In genomic region chr9:84671651-84672467, GRCh38 we compare ENCODE assay signal across 15 cellular contexts. TPM values are rescaled to one million over a fixed set of nuclear protein-coding genes. Genes with fewer than 3 reads are reported as not detected.
DNase-seq lines count a peak whose midpoint lies in the region; ATAC-seq, FAIRE-seq and TF ChIP-seq lines count a peak whose summit lies in the region.
"Had no signal": no experiment of that assay in that cellular context is flagged by ENCODE, and none has a peak within 500 bp of the region (broad histone marks: within the 10 kb centered on the region; RNA-seq: fewer than 3 reads in every experiment).

No MANE protein-coding gene starts in this region.

- ATAC-seq in body of pancreas: no peak
- ATAC-seq: GM23338; stimulated activated naive CD8-positive, alpha-beta T cell treated with anti-CD3 and anti-CD28 coated beads, Interleukin-15, amount 100 ng/mL, for 72 hours had no signal

- no peak overlapping the region for H2AFZ ChIP-seq in OCI-LY7 (ENCODE audit: low read length)
- H2AFZ ChIP-seq in osteoblast (ENCODE audit: low read length): no peak overlapping the region
- H2AFZ ChIP-seq: GM23338 had no signal

- FAIRE-seq in kidney (lab: Jason Lieb, UNC): no peak

- no peaks in the 10 kb centered on the region for H3K79me2 ChIP-seq in OCI-LY7 (ENCODE audit: insufficient read depth, low read depth, low read length)
- H3K79me2 ChIP-seq in osteoblast (ENCODE audit: insufficient read depth, low read length): no peaks in the 10 kb centered on the region

- no peaks in the 10 kb centered on the region for H4K20me1 ChIP-seq in OCI-LY7 (ENCODE audit: insufficient read depth, low read length)
- no peaks in the 10 kb centered on the region for H4K20me1 ChIP-seq in osteoblast (ENCODE audit: insufficient read depth, low read length)

- intact Hi-C loops in body of pancreas (cut with DNase I): no loop called here
- intact Hi-C loops in kidney (cut with DNase I): no loop called here
- intact Hi-C loops in OCI-LY7 (cut with micrococcal nuclease; ENCODE audit: unreplicated experiment): no loop called here
- intact Hi-C loops in colonic mucosa (cut with DNase I): no loop called here

- peak overlapping the region in 1 of 2 donors; percentile 31 for H3K9ac ChIP-seq in kidney (ENCODE audit: low read length in 2 of 2)
- no peak overlapping the region for H3K9ac ChIP-seq in rectal smooth muscle tissue (ENCODE audit: low read length)
- H3K9ac ChIP-seq in colonic mucosa (ENCODE audit: low read depth in 2 of 2, low read length in 2 of 2): no peak overlapping the region

- no peak for TF ChIP-seq CTCF in body of pancreas (IDR thresholded peaks at IDR 0.05)
- TF ChIP-seq CTCF in kidney (IDR thresholded peaks at IDR 0.05; ENCODE audit: borderline replicate concordance, extremely low read depth, insufficient read depth): no peak
- no peak for TF ChIP-seq CTCF in OCI-LY7 (conservative IDR thresholded peaks at IDR 0.05; ENCODE audit: low read length)
- TF ChIP-seq CTCF in osteoblast (IDR thresholded peaks at IDR 0.05; ENCODE audit: extremely low read depth, low read depth, low read length): no peak
- no peak for TF ChIP-seq CTCF in colonic mucosa (IDR thresholded peaks at IDR 0.05)
- TF ChIP-seq CTCF in RWPE1 (conservative IDR thresholded peaks at IDR 0.05; ENCODE audit: low read depth): no peak

- H3K4me3 ChIP-seq in body of pancreas: no peak overlapping the region
- H3K4me3 ChIP-seq in kidney (ENCODE audit: low read length in 2 of 2): peak overlapping the region; percentile 7 to 78
- H3K4me3 ChIP-seq in rectal smooth muscle tissue (ENCODE audit: low read length): peak overlapping the region; percentile 11
- no peak overlapping the region for H3K4me3 ChIP-seq in OCI-LY7 (ENCODE audit: low read depth, low read length, poor library complexity, severe bottlenecking)
- H3K4me3 ChIP-seq in osteoblast (ENCODE audit: insufficient read depth, low read length): no peak overlapping the region
- no peak overlapping the region for H3K4me3 ChIP-seq in colonic mucosa
- H3K4me3 ChIP-seq: MG63 had no signal

- H3K27ac ChIP-seq in body of pancreas (peak overlapping the region in 3 of 4 donors; percentile 12 to 62 (median 35)), kidney (ENCODE audit: low read depth in 2 of 2, low read length in 2 of 2) (peak overlapping the region in 1 of 2 donors; percentile 26), rectal smooth muscle tissue (ENCODE audit: low read depth, low read length) (no peak overlapping the region), OCI-LY7 (ENCODE audit: low read depth, low read length, poor library complexity, severe bottlenecking) (no peak overlapping the region), osteoblast (ENCODE audit: low read depth, low read length) (no peak overlapping the region), colonic mucosa (no peak overlapping the region), RWPE1 (no peak overlapping the region)

- H3K27me3 ChIP-seq in body of pancreas (no peaks in the 10 kb centered on the region), rectal smooth muscle tissue (ENCODE audit: control insufficient read depth, insufficient read depth, low read length) (peaks cover 8% of the 10 kb centered on the region), osteoblast (ENCODE audit: insufficient read depth, low read length) (peaks cover 30% of the 10 kb centered on the region), colonic mucosa (peaks cover 19% of the 10 kb centered on the region)

- CTCF ChIA-PET in OCI-LY7 (lab: Charles Lee; ENCODE audit: unreplicated experiment): no interaction called here
- CTCF ChIA-PET in RWPE1 (lab: Yijun Ruan, JAX): interaction anchor here (0.7 kb wide), 1 partner anchor 59 kb away, joined by 3 read pairs; no protein-coding TSS in a partner anchor

- H3K4me1 ChIP-seq in body of pancreas (peaks cover 35% of the 10 kb centered on the region), kidney (ENCODE audit: control insufficient read depth in 1 of 2, insufficient read depth in 1 of 2, low read depth in 1 of 2, low read length in 2 of 2) (peaks cover 7 to 18% of the 10 kb centered on the region in 2 donors), rectal smooth muscle tissue (ENCODE audit: control insufficient read depth, insufficient read depth, low read length) (peaks cover 2% of the 10 kb centered on the region), OCI-LY7 (ENCODE audit: insufficient read depth, low read length, poor library complexity, severe bottlenecking) (no peaks in the 10 kb centered on the region), osteoblast (ENCODE audit: insufficient read depth, low read length) (no peaks in the 10 kb centered on the region), colonic mucosa (no peaks in the 10 kb centered on the region)

- no peaks in the 10 kb centered on the region for H3K36me3 ChIP-seq in body of pancreas (replicated peaks in 1 of 2; ENCODE audit: insufficient read depth in 1 of 2, low read depth in 2 of 2)
- H3K36me3 ChIP-seq in kidney (ENCODE audit: control insufficient read depth in 1 of 2, insufficient read depth in 2 of 2, low read length in 2 of 2): no peaks in the 10 kb centered on the region
- H3K36me3 ChIP-seq in rectal smooth muscle tissue (ENCODE audit: control insufficient read depth, insufficient read depth, low read length): no peaks in the 10 kb centered on the region
- H3K36me3 ChIP-seq in OCI-LY7 (ENCODE audit: insufficient read depth, low read length): no peaks in the 10 kb centered on the region
- H3K36me3 ChIP-seq in osteoblast (ENCODE audit: insufficient read depth, low read length): no peaks in the 10 kb centered on the region
- H3K36me3 ChIP-seq in colonic mucosa: no peaks in the 10 kb centered on the region
- H3K36me3 ChIP-seq: MG63, sigmoid colon had no signal

- BruUV-seq in OCI-LY7 (replicated peaks; lab: Mats Ljungman, UMichigan): no TSS peak

- H3K9me2 ChIP-seq in OCI-LY7 (ENCODE audit: insufficient read depth, low read length): no peaks in the 10 kb centered on the region

- TF ChIP-seq POLR2A in body of pancreas (IDR thresholded peaks at IDR 0.05): no peak

- POLR2A ChIA-PET in OCI-LY7 (lab: Charles Lee): no interaction called here
- POLR2A ChIA-PET in RWPE1 (lab: Yijun Ruan, JAX; ENCODE audit: low non-redundant PET): no interaction called here

- H3K4me2 ChIP-seq in OCI-LY7 (ENCODE audit: low read length) (no peak overlapping the region), osteoblast (ENCODE audit: insufficient read depth, low read length) (no peak overlapping the region)

- H3K9me3 ChIP-seq in body of pancreas (no peaks in the 10 kb centered on the region), kidney (ENCODE audit: control insufficient read depth in 1 of 2, low read length in 2 of 2) (no peaks in the 10 kb centered on the region), OCI-LY7 (ENCODE audit: low read length) (no peaks in the 10 kb centered on the region), osteoblast (ENCODE audit: low read depth, low read length) (no peaks in the 10 kb centered on the region), colonic mucosa (no peaks in the 10 kb centered on the region)
- H3K9me3 ChIP-seq: MG63, sigmoid colon had no signal

- 57% methylated on average over 9 of the region's 9 CpGs for WGBS in body of pancreas, 2 donors

- DNase-seq in ELF-1 (ENCODE audit: low read depth, low spot score) (peak; percentile 17), body of pancreas (no peak), kidney (peak; percentile 29), OCI-LY7 (ENCODE audit: low spot score) (no peak), osteoblast (ENCODE audit: insufficient read length, low spot score, missing footprints) (no peak), colonic mucosa (no peak), RWPE1 (ENCODE audit: low spot score) (no peak)
- DNase-seq: DMS 273 treated with DMSO at 0.1 percent for 48 hours; MG63; NCI-H2107; RPMI8226; sigmoid colon; stimulated activated naive CD8-positive, alpha-beta T cell treated with anti-CD3 and anti-CD28 coated beads, Interleukin-15, amount 100 ng/mL, for 72 hours had no signal

RNA-seq across cellular contexts. Expression of gene NTRK2, which starts 2.3 kb away (rescaled TPM):
- total RNA-seq in body of pancreas: 10 to 100 TPM; 20.5 to 37.9 TPM
- 41.2 TPM for total RNA-seq in kidney
- 20.0 TPM for polyA plus RNA-seq in kidney (ENCODE audit: insufficient read depth, low read depth, low replicate concordance)
- total RNA-seq in OCI-LY7 (2014; rRNA removed; shearing (Covaris generic)): 0.06 TPM in 1 of 2 replicates, not detected in the other
- not detected in 2 replicates for total RNA-seq in OCI-LY7 (2022)
- 3.3 and 5.6 TPM in 2 replicates for total RNA-seq in osteoblast
- 1 to 10 TPM in 1 of 2 donors, under 1 TPM in 1; 0.52 to 2.3 TPM for total RNA-seq in colonic mucosa
- polyA plus RNA-seq: GM23338 had no signal

Comparison
In these comparisons a context has a peak if more than half of its experiments do, and no peak if none do; other contexts are left out.
1. DNase-seq: peak in ELF-1 (single experiment) and kidney (single experiment); none in body of pancreas (0 of 4), OCI-LY7 (single experiment), osteoblast (single experiment), colonic mucosa (single experiment) and RWPE1 (single experiment).
2. H3K27ac ChIP-seq: peak in body of pancreas (3 of 4); none in rectal smooth muscle tissue (single experiment), OCI-LY7 (single experiment), osteoblast (single experiment), colonic mucosa (single experiment) and RWPE1 (single experiment).
3. H3K4me3 ChIP-seq: peak in kidney (2 of 2) and rectal smooth muscle tissue (single experiment); none in body of pancreas (0 of 2), OCI-LY7 (single experiment), osteoblast (single experiment) and colonic mucosa (single experiment).